12 cellular contexts compared by ENCODE assay signal in genomic region chr18:13266208-13267100, GRCh38. TPM values are rescaled to one million over a fixed set of nuclear protein-coding genes. Genes with fewer than 3 reads are reported as not detected.
A peak's percentile ranks its signal among the peaks of the same experiment; 100 is the strongest.
DNase-seq lines count a peak whose midpoint lies in the region; ATAC-seq and TF ChIP-seq lines count a peak whose summit lies in the region.
"Had no signal": no experiment of that assay in that cellular context is flagged by ENCODE, and none has a peak within 500 bp of the region (broad histone marks: within the 10 kb centered on the region; RNA-seq: fewer than 3 reads in every experiment).

No MANE protein-coding gene starts in this region.

- ATAC-seq in omental fat pad (ENCODE audit: low FRiP score) = peak; percentile 31
- peak; percentile 71 for ATAC-seq in upper lobe of right lung
- no peak for ATAC-seq in GM21526 (IDR thresholded peaks at IDR 0.05; ENCODE audit: low FRiP score, unreplicated experiment)
- ATAC-seq: A549 had no signal

- H3K4me1 ChIP-seq in upper lobe of right lung = peaks cover 27% of the 10 kb centered on the region
- H3K4me1 ChIP-seq: A549 had no signal

- H3K27ac ChIP-seq in coronary artery = peak overlapping the region; percentile 25 to 83
- no peak overlapping the region for H3K27ac ChIP-seq in upper lobe of right lung
- H3K27ac ChIP-seq: A549, SK-N-MC had no signal

- H3K4me3 ChIP-seq in coronary artery (peak overlapping the region; percentile 62), upper lobe of right lung (no peak overlapping the region)
- H3K4me3 ChIP-seq: A549, adrenal gland, SK-N-MC had no signal

- intact Hi-C loops in upper lobe of right lung (cut with DNase I) = no loop called here

- H3K36me3 ChIP-seq in upper lobe of right lung = no peaks in the 10 kb centered on the region
- H3K36me3 ChIP-seq: adrenal gland had no signal

- H3K27me3 ChIP-seq in upper lobe of right lung = no peaks in the 10 kb centered on the region
- H3K27me3 ChIP-seq: adrenal gland had no signal

- DNase-seq in activated CD4-positive, alpha-beta T cell treated with anti-CD3 and anti-CD28 coated beads for 48 hours = peak; percentile 74
- no peak for DNase-seq in activated CD4-positive, alpha-beta T cell treated with anti-CD3 and anti-CD28 coated beads, Interleukin-2, amount 50 U/mL, for 4 hours
- DNase-seq in coronary artery (ENCODE audit: low spot score) (no peak), omental fat pad (ENCODE audit: low spot score) (no peak), upper lobe of right lung (peak; percentile 73), putamen (ENCODE audit: low spot score) (no peak), NCI-H526 treated with DMSO at 0.1 percent for 48 hours (lab: John Stamatoyannopoulos, UW) (no peak)
- DNase-seq: NCI-H1694 had no signal

- no peaks in the 10 kb centered on the region for H3K9me3 ChIP-seq in upper lobe of right lung
- H3K9me3 ChIP-seq: A549, adrenal gland had no signal

- TF ChIP-seq CTCF in coronary artery (IDR thresholded peaks at IDR 0.05) (no peak), omental fat pad (IDR thresholded peaks at IDR 0.05) (no peak), upper lobe of right lung (IDR thresholded peaks at IDR 0.05) (no peak)

RNA-seq across cellular contexts. Expression of gene LDLRAD4, which starts 47.9 kb away (rescaled TPM):
- total RNA-seq in omental fat pad = 10 to 100 TPM; 23.9 to 38.3 (median 27.0) TPM
- 18.4 TPM for total RNA-seq in upper lobe of right lung

Comparison
In these comparisons a context has a peak if more than half of its experiments do, and no peak if none do; other contexts are left out.
1. DNase-seq: peak in activated CD4-positive, alpha-beta T cell treated with anti-CD3 and anti-CD28 coated beads for 48 hours (single experiment) and upper lobe of right lung (single experiment); none in activated CD4-positive, alpha-beta T cell treated with anti-CD3 and anti-CD28 coated beads, Interleukin-2, amount 50 U/mL, for 4 hours (0 of 2), coronary artery (single experiment), omental fat pad (single experiment), putamen (single experiment) and NCI-H526 treated with DMSO at 0.1 percent for 48 hours (single experiment).